Comparison of ENCODE assay signal across 17 cellular contexts in the genomic region with DNA sequence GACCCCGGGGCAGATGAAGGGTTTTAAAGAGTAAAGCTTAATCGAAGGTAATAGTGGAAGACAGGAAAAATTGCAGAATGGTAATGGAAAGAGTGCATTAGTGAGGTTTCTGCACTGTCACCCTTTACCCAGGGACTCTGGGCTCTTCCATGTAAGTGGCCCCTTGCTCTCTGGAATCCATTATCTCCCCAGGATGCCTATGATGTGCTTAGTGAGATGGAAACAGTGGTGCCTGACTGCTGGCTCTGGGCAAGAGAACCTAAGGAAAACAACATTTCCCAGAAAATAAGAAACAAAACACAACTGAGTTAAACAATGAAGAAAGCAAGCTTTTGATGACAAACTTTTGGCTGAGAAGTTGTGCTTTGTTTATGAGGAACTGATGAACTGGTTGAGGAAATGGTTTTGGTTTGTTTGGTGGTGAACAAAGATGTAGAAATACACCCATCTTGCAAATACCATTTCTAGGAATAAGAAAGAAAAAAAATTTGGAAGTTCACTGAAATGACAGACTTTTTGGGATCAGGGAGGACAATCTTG.
DNase-seq lines count a peak whose midpoint lies in the region; ATAC-seq lines count a peak whose summit lies in the region.
"Had no signal": no experiment of that assay in that cellular context is flagged by ENCODE, and none has a peak within 500 bp of the region (broad histone marks: within the 10 kb centered on the region; RNA-seq: fewer than 3 reads in every experiment).

No MANE protein-coding gene starts in this region.

- peaks cover 81% of the 10 kb centered on the region for H3K4me1 Mint-ChIP-seq in activated naive CD4-positive, alpha-beta T cell treated with anti-CD3 and anti-CD28 coated beads, Interleukin-2, amount 10 ng/mL, durations not matched to agents 7 days and 5 days
- peaks cover 68% of the 10 kb centered on the region for H3K4me1 Mint-ChIP-seq in activated naive CD8-positive, alpha-beta T cell treated with anti-CD3 and anti-CD28 coated beads for 36 hours
- peaks cover 83% of the 10 kb centered on the region for H3K4me1 Mint-ChIP-seq in stimulated activated naive CD8-positive, alpha-beta T cell treated with anti-CD3 and anti-CD28 coated beads, Interleukin-15, amount 100 ng/mL, for 72 hours

- peaks cover 10% of the 10 kb centered on the region for H3K36me3 Mint-ChIP-seq in activated naive CD4-positive, alpha-beta T cell treated with anti-CD3 and anti-CD28 coated beads, Interleukin-2, amount 10 ng/mL, durations not matched to agents 7 days and 5 days
- H3K36me3 Mint-ChIP-seq in activated naive CD8-positive, alpha-beta T cell treated with anti-CD3 and anti-CD28 coated beads for 36 hours = peaks cover 4% of the 10 kb centered on the region
- H3K36me3 Mint-ChIP-seq: brain had no signal

- H3K4me3 Mint-ChIP-seq in activated naive CD4-positive, alpha-beta T cell treated with anti-CD3 and anti-CD28 coated beads, Interleukin-2, amount 10 ng/mL, durations not matched to agents 7 days and 5 days = peak overlapping the region; percentile 35
- no peak overlapping the region for H3K4me3 Mint-ChIP-seq in activated naive CD8-positive, alpha-beta T cell treated with anti-CD3 and anti-CD28 coated beads for 36 hours
- peak overlapping the region; percentile 10 to 25 for H3K4me3 Mint-ChIP-seq in stimulated activated naive CD8-positive, alpha-beta T cell treated with anti-CD3 and anti-CD28 coated beads, Interleukin-15, amount 100 ng/mL, for 72 hours
- H3K4me3 Mint-ChIP-seq: brain had no signal

- H3K9me3 Mint-ChIP-seq in activated naive CD4-positive, alpha-beta T cell treated with anti-CD3 and anti-CD28 coated beads, Interleukin-2, amount 10 ng/mL, durations not matched to agents 7 days and 5 days = peaks cover 4% of the 10 kb centered on the region
- H3K9me3 Mint-ChIP-seq in activated naive CD8-positive, alpha-beta T cell treated with anti-CD3 and anti-CD28 coated beads for 36 hours = no peaks in the 10 kb centered on the region
- no peaks in the 10 kb centered on the region for H3K9me3 Mint-ChIP-seq in stimulated activated naive CD8-positive, alpha-beta T cell treated with anti-CD3 and anti-CD28 coated beads, Interleukin-15, amount 100 ng/mL, for 72 hours

- DNase-seq in activated naive CD4-positive, alpha-beta T cell treated with anti-CD3 and anti-CD28 coated beads, Interleukin-2, amount 10 ng/mL, durations not matched to agents 7 days and 5 days = no peak
- DNase-seq in activated naive CD4-positive, alpha-beta T cell treated with anti-CD3 and anti-CD28 coated beads, Interleukin-2, amount 50 U/mL, for 16 hours = no peak
- DNase-seq in NCI-H2227 (lab: John Stamatoyannopoulos, UW; ENCODE audit: unreplicated experiment) (peak; percentile 74), occipital lobe (lab: John Stamatoyannopoulos, UW) (no peak), LoVo (ENCODE audit: low spot score) (no peak), foreskin melanocyte (no peak)
- DNase-seq in activated naive CD8-positive, alpha-beta T cell treated with anti-CD3 and anti-CD28 coated beads for 36 hours = no peak
- no peak for DNase-seq in stimulated activated naive CD8-positive, alpha-beta T cell treated with anti-CD3 and anti-CD28 coated beads, Interleukin-15, amount 100 ng/mL, for 72 hours
- DNase-seq: Calu3, heart left ventricle, Karpas-422, mucosa of descending colon, NCI-H1105, NCI-H2171, PC-9, SIG-M5 had no signal

- no peaks in the 10 kb centered on the region for H3K27me3 Mint-ChIP-seq in activated naive CD4-positive, alpha-beta T cell treated with anti-CD3 and anti-CD28 coated beads, Interleukin-2, amount 10 ng/mL, durations not matched to agents 7 days and 5 days
- H3K27me3 Mint-ChIP-seq in activated naive CD8-positive, alpha-beta T cell treated with anti-CD3 and anti-CD28 coated beads for 36 hours = no peaks in the 10 kb centered on the region
- H3K27me3 Mint-ChIP-seq in stimulated activated naive CD8-positive, alpha-beta T cell treated with anti-CD3 and anti-CD28 coated beads, Interleukin-15, amount 100 ng/mL, for 72 hours = no peaks in the 10 kb centered on the region

- peak overlapping the region; percentile 98 for H3K27ac Mint-ChIP-seq in activated naive CD4-positive, alpha-beta T cell treated with anti-CD3 and anti-CD28 coated beads, Interleukin-2, amount 10 ng/mL, durations not matched to agents 7 days and 5 days
- H3K27ac Mint-ChIP-seq in activated naive CD8-positive, alpha-beta T cell treated with anti-CD3 and anti-CD28 coated beads for 36 hours = peak overlapping the region; percentile 62
- H3K27ac Mint-ChIP-seq in stimulated activated naive CD8-positive, alpha-beta T cell treated with anti-CD3 and anti-CD28 coated beads, Interleukin-15, amount 100 ng/mL, for 72 hours = peak overlapping the region; percentile 91

- no peak for ATAC-seq in stimulated activated naive CD8-positive, alpha-beta T cell treated with anti-CD3 and anti-CD28 coated beads, Interleukin-15, amount 100 ng/mL, for 72 hours
- ATAC-seq: mucosa of descending colon had no signal

- CTCF ChIA-PET in activated naive CD4-positive, alpha-beta T cell treated with anti-CD3 and anti-CD28 coated beads, Interleukin-2, amount 10 ng/mL, durations not matched to agents 7 days and 5 days (lab: Charles Lee) = interaction anchor here (0.8 to 11.1 kb wide), 28 partner anchors 8 to 244 kb away, joined by 3 to 341 read pairs (median 8); a partner anchor contains a TSS
